Comparison of ENCODE assay signal across 1 cellular context in genomic region chr12:32892369-32892768, GRCh38. TPM values are rescaled to one million over a fixed set of nuclear protein-coding genes. Genes with fewer than 3 reads are reported as not detected.
"Had no signal": no experiment of that assay in that cellular context is flagged by ENCODE, and none has a peak within 500 bp of the region (broad histone marks: within the 10 kb centered on the region; RNA-seq: fewer than 3 reads in every experiment).

No MANE protein-coding gene starts in this region.

RNA-seq across cellular contexts. Expression of gene PKP2, which starts 4.2 kb away (rescaled TPM):
- total RNA-seq: activated B cell treated with CpG ODN at 0.5 μM for 24 hours had no signal
